In the genomic region with DNA sequence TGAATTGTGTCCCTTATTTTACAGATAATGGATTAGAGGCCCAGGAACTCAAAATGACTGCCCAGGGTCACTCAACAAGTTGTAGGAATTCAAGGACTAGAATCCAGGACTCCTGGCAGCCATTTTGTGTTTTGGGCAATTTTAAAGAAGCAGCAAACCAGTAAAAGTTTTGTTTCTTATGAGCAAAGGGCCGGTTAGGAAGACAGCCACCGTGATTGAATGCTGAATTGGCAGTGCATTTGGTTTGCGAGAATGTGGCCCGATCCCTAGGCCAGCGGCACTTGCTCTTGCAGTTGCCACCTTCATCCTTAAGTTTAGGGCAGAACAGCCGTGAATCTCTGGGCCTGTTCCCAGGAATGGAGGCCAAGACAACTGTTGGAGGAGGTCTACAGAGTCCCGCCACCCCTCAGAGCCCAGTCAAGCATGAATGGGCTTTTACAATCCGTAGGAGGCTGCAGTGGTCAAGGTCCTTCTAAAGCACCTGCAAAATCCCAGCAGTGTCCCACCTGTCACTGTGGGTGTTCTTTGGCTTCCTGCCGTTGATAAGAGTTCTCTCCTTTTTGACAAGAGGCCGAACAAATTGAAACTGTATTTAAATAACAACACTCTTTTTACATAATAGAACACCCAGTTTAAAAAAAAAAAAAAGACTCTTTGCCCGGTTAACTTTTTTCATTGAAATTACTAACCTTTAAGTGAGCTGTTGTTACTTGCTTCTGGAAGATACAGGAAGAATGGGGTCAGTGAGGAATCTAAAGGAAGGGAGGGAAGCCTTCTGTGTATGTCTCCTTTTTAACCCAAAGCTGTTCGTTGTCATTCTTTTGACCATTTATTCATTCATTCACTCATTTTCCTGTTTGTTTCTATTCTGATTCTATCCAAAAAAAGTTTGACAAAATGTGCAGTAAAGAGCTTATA, we compare ENCODE assay signal across 10 cellular contexts.
DNase-seq lines count a peak whose midpoint lies in the region; ATAC-seq, FAIRE-seq and TF ChIP-seq lines count a peak whose summit lies in the region.
"Had no signal": no experiment of that assay in that cellular context is flagged by ENCODE, and none has a peak within 500 bp of the region (broad histone marks: within the 10 kb centered on the region; RNA-seq: fewer than 3 reads in every experiment).

No MANE protein-coding gene starts in this region.

- H3K9ac ChIP-seq in NT2/D1 (ENCODE audit: insufficient read length, low read depth) = no peak overlapping the region

- DNase-seq in NT2/D1 (ENCODE audit: low read depth, low spot score) = peak; percentile 76
- peak; percentile 13 for DNase-seq in fibroblast of the aortic adventitia (ENCODE audit: low read depth)
- DNase-seq in DMS153 (lab: John Stamatoyannopoulos, UW) = no peak
- DNase-seq: AML-193, Karpas-422 had no signal

- H3K36me3 ChIP-seq in NT2/D1 (ENCODE audit: insufficient read depth, insufficient read length, low read length) (no peaks in the 10 kb centered on the region), neuron (ENCODE audit: insufficient read depth, low read length) (no peaks in the 10 kb centered on the region)

- no peak overlapping the region for H3K4me3 ChIP-seq in NT2/D1 (ENCODE audit: insufficient read length, low read depth)
- H3K4me3 ChIP-seq in fibroblast of the aortic adventitia (ENCODE audit: low read depth, low read length) = no peak overlapping the region
- H3K4me3 ChIP-seq in neuron (ENCODE audit: low read length) = peak overlapping the region; percentile 30

- H3K4me1 ChIP-seq in NT2/D1 (ENCODE audit: insufficient read depth, insufficient read length) (peaks cover 6% of the 10 kb centered on the region), neuron (ENCODE audit: insufficient read depth, low read length) (peaks cover 43% of the 10 kb centered on the region)

- TF ChIP-seq CTCF in fibroblast of the aortic adventitia (IDR thresholded peaks at IDR 0.05; ENCODE audit: insufficient read depth, low read length) = no peak

- ATAC-seq in GM19324 (IDR thresholded peaks at IDR 0.05; ENCODE audit: low FRiP score, unreplicated experiment) (no peak), HG03354 (IDR thresholded peaks at IDR 0.05; ENCODE audit: poor library complexity, severe bottlenecking, unreplicated experiment) (no peak), HG03439 (IDR thresholded peaks at IDR 0.05; ENCODE audit: unreplicated experiment) (no peak)

- H3K27me3 ChIP-seq in NT2/D1 (ENCODE audit: insufficient read depth, insufficient read length) (peaks cover 48% of the 10 kb centered on the region), neuron (ENCODE audit: insufficient read depth, low read length) (no peaks in the 10 kb centered on the region)

- H2AFZ ChIP-seq in neuron (ENCODE audit: low read depth, low read length) = peak overlapping the region; percentile 31

- FAIRE-seq in A204.1 (lab: Jason Lieb, UNC) = peak; percentile 83

- H3K9me3 ChIP-seq in NT2/D1 (ENCODE audit: insufficient read depth, low read length) = no peaks in the 10 kb centered on the region
- no peaks in the 10 kb centered on the region for H3K9me3 ChIP-seq in neuron (ENCODE audit: low read length)
